Comparison of ENCODE assay signal across 8 cellular contexts in genomic region chr19:11373166-11373884, GRCh38. TPM values are rescaled to one million over a fixed set of nuclear protein-coding genes. Genes with fewer than 3 reads are reported as not detected.
DNase-seq lines count a peak whose midpoint lies in the region; ATAC-seq and TF ChIP-seq lines count a peak whose summit lies in the region.

No MANE protein-coding gene starts in this region.

- no peaks in the 10 kb centered on the region for H3K9me3 ChIP-seq in CD8-positive, alpha-beta T cell (ENCODE audit: low read length)
- no peaks in the 10 kb centered on the region for H3K9me3 ChIP-seq in Panc1 (ENCODE audit: control insufficient read depth, insufficient read depth, low read depth, low read length)

- BruUV-seq in Panc1 (replicated peaks; lab: Mats Ljungman, UMichigan), result no TSS peak

- ATAC-seq in CD8-positive, alpha-beta T cell, result no peak
- ATAC-seq in Panc1 (no peak), GM19397 (IDR thresholded peaks at IDR 0.05; ENCODE audit: unreplicated experiment) (no peak), HG03520 (IDR thresholded peaks at IDR 0.05; ENCODE audit: unreplicated experiment) (no peak)

- CTCF ChIA-PET in CD8-positive, alpha-beta T cell (lab: Charles Lee), result interaction anchor here (0.9 to 5.5 kb wide), 2 partner anchors 10 to 109 kb away, joined by 3 to 24 read pairs; no protein-coding TSS in a partner anchor
- CTCF ChIA-PET in Panc1 (lab: Charles Lee), result no interaction called here

- peaks cover 35% of the 10 kb centered on the region for H3K36me3 Mint-ChIP-seq in CD8-positive, alpha-beta T cell

- H3K9me3 Mint-ChIP-seq in CD8-positive, alpha-beta T cell, result no peaks in the 10 kb centered on the region

- H3K36me3 ChIP-seq in CD8-positive, alpha-beta T cell (ENCODE audit: insufficient read depth, low read length), result no peaks in the 10 kb centered on the region
- H3K36me3 ChIP-seq in Panc1 (ENCODE audit: control insufficient read depth, insufficient read depth, low read length), result no peaks in the 10 kb centered on the region

- H3K27me3 Mint-ChIP-seq in CD8-positive, alpha-beta T cell (ENCODE audit: low read depth), result no peaks in the 10 kb centered on the region

- TF ChIP-seq CTCF in CD8-positive, alpha-beta T cell (IDR thresholded peaks at IDR 0.05), result no peak
- TF ChIP-seq CTCF in LNCaP clone FGC (IDR thresholded peaks at IDR 0.05; ENCODE audit: control insufficient read depth, extremely low read depth, insufficient read depth) (no peak), Panc1 (IDR thresholded peaks at IDR 0.05) (no peak)

- H3K27ac ChIP-seq in CD8-positive, alpha-beta T cell (ENCODE audit: low read depth, low read length), result no peak overlapping the region
- H3K27ac ChIP-seq in Panc1 (ENCODE audit: low read length), result peak overlapping the region; percentile 88; the same call in 1 of the 2 replicates

- no peak overlapping the region for H3K27ac Mint-ChIP-seq in CD8-positive, alpha-beta T cell

- POLR2A ChIA-PET in CD8-positive, alpha-beta T cell (lab: Charles Lee), result interaction anchor here (2.1 kb wide), 1 partner anchor 10 kb away, joined by 17 read pairs; the partner anchor contains the start of gene EPOR
- POLR2A ChIA-PET in Panc1 (lab: Charles Lee), result no interaction called here

- peak overlapping the region; percentile 3 for H3K4me3 Mint-ChIP-seq in CD8-positive, alpha-beta T cell

- H3K4me1 ChIP-seq in CD8-positive, alpha-beta T cell (ENCODE audit: insufficient read depth, low read length), result peaks cover 28% of the 10 kb centered on the region
- peaks cover 22% of the 10 kb centered on the region for H3K4me1 ChIP-seq in Panc1 (ENCODE audit: control insufficient read depth, insufficient read depth, low read length)

- no peaks in the 10 kb centered on the region for H3K27me3 ChIP-seq in CD8-positive, alpha-beta T cell (ENCODE audit: insufficient read depth, low read length)
- H3K27me3 ChIP-seq in Panc1 (ENCODE audit: control insufficient read depth, insufficient read depth, low read length), result no peaks in the 10 kb centered on the region

- in situ Hi-C loops in Panc1 (cut with HindIII; ENCODE audit: low pct_unique_long_range_greater_than_20kb, low sequenced_read_pairs), result no loop called here

- peaks cover 18% of the 10 kb centered on the region for H3K4me1 Mint-ChIP-seq in CD8-positive, alpha-beta T cell (ENCODE audit: low read depth)

- H3K4me3 ChIP-seq in CD8-positive, alpha-beta T cell (ENCODE audit: low read depth, low read length), result peak overlapping the region; percentile 73
- peak overlapping the region; percentile 65 for H3K4me3 ChIP-seq in LNCaP clone FGC (ENCODE audit: low read depth, low read length)
- peak overlapping the region in 1 of 2 experiments; percentile 68; a peak in 2 of 4 replicates for H3K4me3 ChIP-seq in Panc1 (ENCODE audit: low read depth in 2 of 2, low read length in 2 of 2)

- intact Hi-C loops in CD8-positive, alpha-beta T cell (cut with DNase I, micrococcal nuclease), result loop anchor here in 1 of 2 experiments (10.0 kb wide), 3 partner anchors 79 to 969 kb away; partner anchors contain the start of genes CDC37, TIMM29, TSPAN16 and YIPF2
- intact Hi-C loops in Panc1 (cut with micrococcal nuclease; ENCODE audit: unreplicated experiment), result no loop called here

- DNase-seq in CD8-positive, alpha-beta T cell, result no peak
- DNase-seq in LNCaP clone FGC (ENCODE audit: low read depth) (no peak), Panc1 (ENCODE audit: low read depth, low spot score) (no peak), inferior parietal cortex (ENCODE audit: extremely low spot score) (peak; percentile 66), mesenteric fat pad (ENCODE audit: low spot score) (no peak)
- no peak for DNase-seq in stimulated activated CD4-positive, alpha-beta T cell treated with anti-CD3 and anti-CD28 coated beads, Interleukin-2, amount 100 ng/mL, for 48 hours

RNA-seq across cellular contexts. Expression of gene SWSAP1, which starts 1.1 kb away (rescaled TPM):
- total RNA-seq in CD8-positive, alpha-beta T cell, result 1 to 10 TPM; 2.2 to 2.4 TPM
- total RNA-seq in Panc1 (2021; ENCODE audit: unreplicated experiment) (3.1 TPM), mesenteric fat pad (1.2 TPM)
- 3.5 TPM for polyA plus RNA-seq in Panc1 (2012; ENCODE audit: insufficient read length)

RNA-seq across cellular contexts. Expression of gene EPOR, which starts 10.8 kb away (rescaled TPM):
- total RNA-seq in CD8-positive, alpha-beta T cell, result 1 to 10 TPM; 9.1 to 9.5 TPM
- total RNA-seq in Panc1 (2021; ENCODE audit: unreplicated experiment) (16.4 TPM), mesenteric fat pad (9.6 TPM)
- 24.2 TPM for polyA plus RNA-seq in Panc1 (2012; ENCODE audit: insufficient read length)

RNA-seq across cellular contexts. Expression of gene PLPPR2, which starts 18.1 kb away (rescaled TPM):
- total RNA-seq in CD8-positive, alpha-beta T cell, result 1 to 10 TPM; 6.0 to 6.2 TPM
- total RNA-seq in Panc1 (2021; ENCODE audit: unreplicated experiment) (43.3 TPM), mesenteric fat pad (26.0 TPM)
- 85.0 TPM for polyA plus RNA-seq in Panc1 (2012; ENCODE audit: insufficient read length)

RNA-seq across cellular contexts. Expression of gene CCDC159, which starts 27.0 kb away (rescaled TPM):
- total RNA-seq in CD8-positive, alpha-beta T cell, result 10 to 100 TPM; 26.9 to 36.4 TPM
- total RNA-seq in Panc1 (2021; ENCODE audit: unreplicated experiment), result 46.6 TPM
- 53.4 TPM for polyA plus RNA-seq in Panc1 (2012; ENCODE audit: insufficient read length)
- 16.4 TPM for total RNA-seq in mesenteric fat pad

RNA-seq across cellular contexts. Expression of gene TMEM205, which starts 27.3 kb away (rescaled TPM):
- 10 to 100 TPM in 1 of 2 experiments, 1 to 10 TPM in 1; 6.5 to 10.6 TPM for total RNA-seq in CD8-positive, alpha-beta T cell
- 133 TPM for total RNA-seq in Panc1 (2021; ENCODE audit: unreplicated experiment)
- 277 TPM for polyA plus RNA-seq in Panc1 (2012; ENCODE audit: insufficient read length)
- total RNA-seq in mesenteric fat pad, result 54.3 TPM
